In the genomic region with DNA sequence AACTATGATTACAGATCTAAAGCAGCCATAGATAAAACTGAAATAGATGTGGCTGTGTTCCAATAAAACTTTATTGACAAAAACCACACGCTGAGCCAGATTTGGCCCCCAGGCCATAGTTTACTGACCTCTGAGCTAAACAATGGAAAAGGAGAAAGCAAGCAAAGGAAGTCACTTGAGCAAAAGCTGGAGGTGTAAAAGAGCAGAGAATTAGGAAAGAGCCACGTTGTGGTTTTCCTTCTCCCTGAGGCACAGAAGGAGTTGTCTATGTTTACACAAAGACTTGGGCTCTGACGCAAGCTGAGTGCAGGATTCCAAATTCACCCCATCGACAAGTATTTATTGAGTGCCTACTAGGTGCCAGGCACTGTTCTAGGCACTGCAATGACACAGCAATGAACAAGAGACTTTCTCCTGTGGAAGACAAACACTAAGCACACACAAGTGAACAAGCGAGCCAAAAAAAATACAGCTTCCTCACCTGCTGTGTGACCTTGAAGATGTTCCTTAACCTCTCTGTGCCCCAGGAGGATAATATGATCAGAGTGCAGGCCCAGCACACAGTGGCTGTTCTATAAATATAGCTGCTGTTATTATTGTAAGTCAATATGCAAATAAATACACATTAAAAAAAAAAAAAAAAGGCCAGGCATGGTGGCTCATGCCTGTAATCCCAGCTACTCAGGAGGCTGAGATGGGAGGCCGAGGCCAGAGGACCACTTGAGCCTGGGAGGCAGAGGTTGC, we compare ENCODE assay signal across 1 cellular context.
TF ChIP-seq lines count a peak whose summit lies in the region.

No MANE protein-coding gene starts in this region.

TF ChIP-seq in GM23338, 12 proteins besides CTCF, POLR2A, EP300 and RAD21 (continued from another document):
- TF ChIP-seq, protein P1, sequence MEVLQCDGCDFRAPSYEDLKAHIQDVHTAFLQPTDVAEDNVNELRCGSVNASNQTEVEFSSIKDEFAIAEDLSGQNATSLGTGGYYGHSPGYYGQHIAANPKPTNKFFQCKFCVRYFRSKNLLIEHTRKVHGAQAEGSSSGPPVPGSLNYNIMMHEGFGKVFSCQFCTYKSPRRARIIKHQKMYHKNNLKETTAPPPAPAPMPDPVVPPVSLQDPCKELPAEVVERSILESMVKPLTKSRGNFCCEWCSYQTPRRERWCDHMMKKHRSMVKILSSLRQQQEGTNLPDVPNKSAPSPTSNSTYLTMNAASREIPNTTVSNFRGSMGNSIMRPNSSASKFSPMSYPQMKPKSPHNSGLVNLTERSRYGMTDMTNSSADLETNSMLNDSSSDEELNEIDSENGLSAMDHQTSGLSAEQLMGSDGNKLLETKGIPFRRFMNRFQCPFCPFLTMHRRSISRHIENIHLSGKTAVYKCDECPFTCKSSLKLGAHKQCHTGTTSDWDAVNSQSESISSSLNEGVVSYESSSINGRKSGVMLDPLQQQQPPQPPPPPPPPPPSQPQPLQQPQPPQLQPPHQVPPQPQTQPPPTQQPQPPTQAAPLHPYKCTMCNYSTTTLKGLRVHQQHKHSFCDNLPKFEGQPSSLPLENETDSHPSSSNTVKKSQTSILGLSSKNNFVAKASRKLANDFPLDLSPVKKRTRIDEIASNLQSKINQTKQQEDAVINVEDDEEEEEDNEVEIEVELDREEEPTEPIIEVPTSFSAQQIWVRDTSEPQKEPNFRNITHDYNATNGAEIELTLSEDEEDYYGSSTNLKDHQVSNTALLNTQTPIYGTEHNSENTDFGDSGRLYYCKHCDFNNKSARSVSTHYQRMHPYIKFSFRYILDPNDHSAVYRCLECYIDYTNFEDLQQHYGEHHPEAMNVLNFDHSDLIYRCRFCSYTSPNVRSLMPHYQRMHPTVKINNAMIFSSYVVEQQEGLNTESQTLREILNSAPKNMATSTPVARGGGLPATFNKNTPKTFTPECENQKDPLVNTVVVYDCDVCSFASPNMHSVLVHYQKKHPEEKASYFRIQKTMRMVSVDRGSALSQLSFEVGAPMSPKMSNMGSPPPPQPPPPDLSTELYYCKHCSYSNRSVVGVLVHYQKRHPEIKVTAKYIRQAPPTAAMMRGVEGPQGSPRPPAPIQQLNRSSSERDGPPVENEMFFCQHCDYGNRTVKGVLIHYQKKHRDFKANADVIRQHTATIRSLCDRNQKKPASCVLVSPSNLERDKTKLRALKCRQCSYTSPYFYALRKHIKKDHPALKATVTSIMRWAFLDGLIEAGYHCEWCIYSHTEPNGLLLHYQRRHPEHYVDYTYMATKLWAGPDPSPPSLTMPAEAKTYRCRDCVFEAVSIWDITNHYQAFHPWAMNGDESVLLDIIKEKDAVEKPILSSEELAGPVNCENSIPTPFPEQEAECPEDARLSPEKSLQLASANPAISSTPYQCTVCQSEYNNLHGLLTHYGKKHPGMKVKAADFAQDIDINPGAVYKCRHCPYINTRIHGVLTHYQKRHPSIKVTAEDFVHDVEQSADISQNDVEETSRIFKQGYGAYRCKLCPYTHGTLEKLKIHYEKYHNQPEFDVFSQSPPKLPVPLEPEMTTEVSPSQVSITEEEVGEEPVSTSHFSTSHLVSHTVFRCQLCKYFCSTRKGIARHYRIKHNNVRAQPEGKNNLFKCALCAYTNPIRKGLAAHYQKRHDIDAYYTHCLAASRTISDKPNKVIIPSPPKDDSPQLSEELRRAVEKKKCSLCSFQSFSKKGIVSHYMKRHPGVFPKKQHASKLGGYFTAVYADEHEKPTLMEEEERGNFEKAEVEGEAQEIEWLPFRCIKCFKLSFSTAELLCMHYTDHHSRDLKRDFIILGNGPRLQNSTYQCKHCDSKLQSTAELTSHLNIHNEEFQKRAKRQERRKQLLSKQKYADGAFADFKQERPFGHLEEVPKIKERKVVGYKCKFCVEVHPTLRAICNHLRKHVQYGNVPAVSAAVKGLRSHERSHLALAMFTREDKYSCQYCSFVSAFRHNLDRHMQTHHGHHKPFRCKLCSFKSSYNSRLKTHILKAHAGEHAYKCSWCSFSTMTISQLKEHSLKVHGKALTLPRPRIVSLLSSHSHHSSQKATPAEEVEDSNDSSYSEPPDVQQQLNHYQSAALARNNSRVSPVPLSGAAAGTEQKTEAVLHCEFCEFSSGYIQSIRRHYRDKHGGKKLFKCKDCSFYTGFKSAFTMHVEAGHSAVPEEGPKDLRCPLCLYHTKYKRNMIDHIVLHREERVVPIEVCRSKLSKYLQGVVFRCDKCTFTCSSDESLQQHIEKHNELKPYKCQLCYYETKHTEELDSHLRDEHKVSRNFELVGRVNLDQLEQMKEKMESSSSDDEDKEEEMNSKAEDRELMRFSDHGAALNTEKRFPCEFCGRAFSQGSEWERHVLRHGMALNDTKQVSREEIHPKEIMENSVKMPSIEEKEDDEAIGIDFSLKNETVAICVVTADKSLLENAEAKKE (CRISPR knock-in tag; IDR thresholded peaks at IDR 0.05) = no peak
- TF ChIP-seq NANOG (IDR thresholded peaks at IDR 0.05; ENCODE audit: borderline replicate concordance) = no peak
- TF ChIP-seq CREB1 (CRISPR knock-in tag; IDR thresholded peaks at IDR 0.05; ENCODE audit: low read depth) = no peak
- TF ChIP-seq, protein P2, sequence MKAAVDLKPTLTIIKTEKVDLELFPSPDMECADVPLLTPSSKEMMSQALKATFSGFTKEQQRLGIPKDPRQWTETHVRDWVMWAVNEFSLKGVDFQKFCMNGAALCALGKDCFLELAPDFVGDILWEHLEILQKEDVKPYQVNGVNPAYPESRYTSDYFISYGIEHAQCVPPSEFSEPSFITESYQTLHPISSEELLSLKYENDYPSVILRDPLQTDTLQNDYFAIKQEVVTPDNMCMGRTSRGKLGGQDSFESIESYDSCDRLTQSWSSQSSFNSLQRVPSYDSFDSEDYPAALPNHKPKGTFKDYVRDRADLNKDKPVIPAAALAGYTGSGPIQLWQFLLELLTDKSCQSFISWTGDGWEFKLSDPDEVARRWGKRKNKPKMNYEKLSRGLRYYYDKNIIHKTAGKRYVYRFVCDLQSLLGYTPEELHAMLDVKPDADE (IDR thresholded peaks at IDR 0.05) = no peak
- no peak for TF ChIP-seq STAT1 (IDR thresholded peaks at IDR 0.05; ENCODE audit: unreplicated experiment)
- no peak for TF ChIP-seq JUNB (IDR thresholded peaks at IDR 0.05; ENCODE audit: unreplicated experiment)
